In the genomic region with DNA sequence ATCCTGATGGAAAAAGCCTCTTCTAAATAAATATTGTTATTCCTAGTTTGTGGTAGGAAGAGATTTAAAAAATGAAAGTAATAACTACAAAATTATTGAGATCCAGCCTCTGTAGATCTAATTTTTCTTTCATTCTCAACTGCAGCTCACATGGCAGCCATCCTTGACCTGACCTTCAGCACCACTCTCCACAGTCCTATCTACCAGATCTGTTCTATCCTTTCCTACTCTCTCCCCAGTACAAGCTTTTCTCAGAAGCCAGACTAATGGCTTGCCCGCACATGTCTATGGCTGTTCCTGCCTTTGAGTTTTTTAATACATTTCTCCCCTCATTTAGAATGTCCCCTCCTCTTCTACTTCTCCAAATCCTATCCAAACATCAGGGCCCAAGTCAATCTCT, we compare ENCODE assay signal across 22 cellular contexts. TPM values are rescaled to one million over a fixed set of nuclear protein-coding genes. Genes with fewer than 3 reads are reported as not detected.
DNase-seq lines count a peak whose midpoint lies in the region; ATAC-seq and TF ChIP-seq lines count a peak whose summit lies in the region.
"Had no signal": no experiment of that assay in that cellular context is flagged by ENCODE, and none has a peak within 500 bp of the region (broad histone marks: within the 10 kb centered on the region; RNA-seq: fewer than 3 reads in every experiment).

No MANE protein-coding gene starts in this region.

- ATAC-seq in right cardiac atrium (peak in 1 of 2 donors; percentile 38), gastrocnemius medialis (no peak)
- no peak for ATAC-seq in stimulated activated naive CD8-positive, alpha-beta T cell treated with anti-CD3 and anti-CD28 coated beads, Interleukin-15, Interleukin-2, amounts not matched to agents 100 U/mL and 50 U/mL, for 24 hours
- ATAC-seq: body of pancreas, left colon had no signal

- H3K4me3 Mint-ChIP-seq in activated naive CD8-positive, alpha-beta T cell = no peak overlapping the region
- H3K4me3 Mint-ChIP-seq in activated naive CD8-positive, alpha-beta T cell treated with anti-CD3 and anti-CD28 coated beads for 36 hours = no peak overlapping the region
- H3K4me3 Mint-ChIP-seq: neural progenitor cell had no signal

- H3K9me3 Mint-ChIP-seq in activated naive CD8-positive, alpha-beta T cell (ENCODE audit: low read depth) = no peaks in the 10 kb centered on the region
- no peaks in the 10 kb centered on the region for H3K9me3 Mint-ChIP-seq in activated naive CD8-positive, alpha-beta T cell treated with anti-CD3 and anti-CD28 coated beads for 36 hours
- H3K9me3 Mint-ChIP-seq: neural progenitor cell had no signal

- H3K27me3 ChIP-seq in WERI-Rb-1 (ENCODE audit: insufficient read depth, low read depth, severe bottlenecking) (no peaks in the 10 kb centered on the region), right cardiac atrium (ENCODE audit: control insufficient read depth, insufficient read depth) (no peaks in the 10 kb centered on the region), gastrocnemius medialis (no peaks in the 10 kb centered on the region)
- H3K27me3 ChIP-seq: body of pancreas, MG63, neural progenitor cell had no signal

- H3K36me3 Mint-ChIP-seq in activated naive CD8-positive, alpha-beta T cell = peaks cover 11% of the 10 kb centered on the region
- peaks cover 3% of the 10 kb centered on the region for H3K36me3 Mint-ChIP-seq in activated naive CD8-positive, alpha-beta T cell treated with anti-CD3 and anti-CD28 coated beads for 36 hours
- H3K36me3 Mint-ChIP-seq: neural progenitor cell had no signal

- no peak for DNase-seq in activated naive CD8-positive, alpha-beta T cell treated with anti-CD3 and anti-CD28 coated beads for 36 hours
- DNase-seq in WERI-Rb-1 (no peak), right cardiac atrium (no peak), gastrocnemius medialis (no peak), DMS153 (lab: John Stamatoyannopoulos, UW) (no peak), mesenteric fat pad (ENCODE audit: low spot score) (no peak)
- DNase-seq in stimulated activated naive CD8-positive, alpha-beta T cell treated with anti-CD3 and anti-CD28 coated beads, Interleukin-15, Interleukin-2, amounts not matched to agents 100 U/mL and 50 U/mL, for 24 hours = no peak
- DNase-seq: activated CD8-positive, alpha-beta memory T cell treated with anti-CD3 and anti-CD28 coated beads for 24 hours; body of pancreas; IMR-90; left colon; MG63; NCI-H1436; NCI-H524 treated with DMSO at 0.1 percent for 48 hours; RPMI8226; stimulated activated CD4-positive, alpha-beta T cell treated with anti-CD3 and anti-CD28 coated beads, Interleukin-1b, Interleukin-23, amount 100 ng/mL, for 48 hours; T1000 had no signal

- H3K4me3 ChIP-seq in WERI-Rb-1 (ENCODE audit: low read depth, low read length) = no peak overlapping the region
- no peak overlapping the region for H3K4me3 ChIP-seq in right cardiac atrium (ENCODE audit: low read length)
- no peak overlapping the region for H3K4me3 ChIP-seq in gastrocnemius medialis
- H3K4me3 ChIP-seq: body of pancreas, MG63, neural progenitor cell, prostate gland, skin epidermis had no signal

- H3K27ac ChIP-seq in WERI-Rb-1 (peak overlapping the region; percentile 58), right cardiac atrium (ENCODE audit: low read length) (peak overlapping the region; percentile 70), gastrocnemius medialis (peak overlapping the region; percentile 57 to 83 (median 65))
- H3K27ac ChIP-seq: body of pancreas, C4-2B, prostate gland, skin epidermis had no signal

- H3K4me1 Mint-ChIP-seq in activated naive CD8-positive, alpha-beta T cell (ENCODE audit: low read depth) = peaks cover 24% of the 10 kb centered on the region
- H3K4me1 Mint-ChIP-seq in activated naive CD8-positive, alpha-beta T cell treated with anti-CD3 and anti-CD28 coated beads for 36 hours = peaks cover 23% of the 10 kb centered on the region

- intact Hi-C loops in right cardiac atrium (cut with DNase I) = loop anchor here in 1 of 4 donors (10.0 kb wide), 1 partner anchor 47 kb away; the partner anchor contains the start of gene MACO1
- intact Hi-C loops in gastrocnemius medialis (cut with DNase I; ENCODE audit: low total_unique reads) = loop anchor here (1.0 kb wide), 1 partner anchor 33 kb away; no protein-coding TSS in a partner anchor

- no peak for TF ChIP-seq POLR2A in gastrocnemius medialis (IDR thresholded peaks at IDR 0.05)

- H3K27ac Mint-ChIP-seq in activated naive CD8-positive, alpha-beta T cell = peak overlapping the region; percentile 30
- no peak overlapping the region for H3K27ac Mint-ChIP-seq in activated naive CD8-positive, alpha-beta T cell treated with anti-CD3 and anti-CD28 coated beads for 36 hours
- H3K27ac Mint-ChIP-seq: neural progenitor cell had no signal

- 98% methylated on average over 1 of the region's 1 CpG for WGBS in right cardiac atrium

- in situ Hi-C loops in gastrocnemius medialis (cut with MboI; ENCODE audit: low sequenced_read_pairs in 4 of 4) = no loop called here

- H3K27me3 Mint-ChIP-seq in activated naive CD8-positive, alpha-beta T cell = no peaks in the 10 kb centered on the region
- H3K27me3 Mint-ChIP-seq in activated naive CD8-positive, alpha-beta T cell treated with anti-CD3 and anti-CD28 coated beads for 36 hours = no peaks in the 10 kb centered on the region

- H3K36me3 ChIP-seq in WERI-Rb-1 (peaks cover 43% of the 10 kb centered on the region), gastrocnemius medialis (peaks cover 0 to 21% of the 10 kb centered on the region in 2 donors)
- H3K36me3 ChIP-seq: neural progenitor cell, prostate gland had no signal

- TF ChIP-seq CTCF in WERI-Rb-1 (IDR thresholded peaks at IDR 0.05; ENCODE audit: low read depth, low read length) (no peak), gastrocnemius medialis (IDR thresholded peaks at IDR 0.05 in 4 of 5, conservative IDR thresholded peaks at IDR 0.05 in 1 of 5) (no peak)

- no peaks in the 10 kb centered on the region for H3K9me3 ChIP-seq in WERI-Rb-1 (ENCODE audit: severe bottlenecking)
- H3K9me3 ChIP-seq in right cardiac atrium (ENCODE audit: control insufficient read depth, low read length) = no peaks in the 10 kb centered on the region
- no peaks in the 10 kb centered on the region for H3K9me3 ChIP-seq in gastrocnemius medialis
- H3K9me3 ChIP-seq: body of pancreas, MG63, prostate gland had no signal

- peaks cover 6% of the 10 kb centered on the region for H3K4me1 ChIP-seq in right cardiac atrium (ENCODE audit: control insufficient read depth, insufficient read depth, low read length)
- H3K4me1 ChIP-seq in gastrocnemius medialis = peaks cover 61 to 71% of the 10 kb centered on the region in 2 donors

RNA-seq across cellular contexts. Expression of gene MACO1, which starts 51.5 kb away (rescaled TPM):
- 10 to 100 TPM; 19.8 to 20.9 TPM for total RNA-seq in activated naive CD8-positive, alpha-beta T cell treated with anti-CD3 and anti-CD28 coated beads for 36 hours
- total RNA-seq in right cardiac atrium (10 to 100 TPM; 16.1 to 20.2 (median 17.4) TPM), gastrocnemius medialis (10 to 100 TPM; 38.8 to 74.6 (median 44.8) TPM), mesenteric fat pad (20.1 TPM)
- polyA plus RNA-seq in right cardiac atrium = 8.8 TPM
